ENCODE assay signal across 15 cellular contexts in the genomic region with DNA sequence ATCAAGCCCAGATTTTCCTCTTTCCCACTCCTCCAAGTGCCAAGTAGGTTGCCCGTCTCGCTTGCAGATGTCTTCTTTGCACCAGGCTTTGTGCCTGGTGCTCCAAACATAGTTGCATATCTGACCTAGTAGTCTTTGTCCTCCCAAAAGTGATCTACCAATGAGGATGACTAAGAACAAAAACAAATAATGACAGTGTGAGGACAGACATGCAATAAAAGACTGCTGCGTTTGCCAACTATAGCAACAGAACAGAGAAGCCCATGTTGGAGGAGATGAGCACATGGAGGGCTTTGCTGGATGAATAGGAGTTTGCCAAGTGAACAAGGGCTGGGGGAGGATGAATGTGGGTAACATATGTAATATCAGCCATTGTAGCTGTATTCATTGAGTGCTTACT. TPM values are rescaled to one million over a fixed set of nuclear protein-coding genes. Genes with fewer than 3 reads are reported as not detected.
DNase-seq lines count a peak whose midpoint lies in the region; ATAC-seq and TF ChIP-seq lines count a peak whose summit lies in the region.
"Had no signal": no experiment of that assay in that cellular context is flagged by ENCODE, and none has a peak within 500 bp of the region (broad histone marks: within the 10 kb centered on the region; RNA-seq: fewer than 3 reads in every experiment).

No MANE protein-coding gene starts in this region.

- H3K9me2 ChIP-seq in OCI-LY1 (ENCODE audit: low read depth, low read length), result no peaks in the 10 kb centered on the region

- H3K27me3 ChIP-seq in DND-41 (ENCODE audit: insufficient read depth, low read length, poor library complexity), result no peaks in the 10 kb centered on the region
- no peaks in the 10 kb centered on the region for H3K27me3 ChIP-seq in OCI-LY1 (ENCODE audit: insufficient read depth, low read length)
- peaks cover 0 to 23% (median 5%) of the 10 kb centered on the region in 3 donors for H3K27me3 ChIP-seq in stomach
- H3K27me3 ChIP-seq: thyroid gland had no signal

- H4K20me1 ChIP-seq in DND-41 (ENCODE audit: insufficient read depth, low read length) (peaks cover 83% of the 10 kb centered on the region), OCI-LY1 (ENCODE audit: insufficient read depth, low read length) (no peaks in the 10 kb centered on the region)

- DNase-seq in DMS153 (lab: John Stamatoyannopoulos, UW) (peak; percentile 39), DMS153 treated with DMSO at 0.1 percent for 48 hours (lab: John Stamatoyannopoulos, UW; ENCODE audit: unreplicated experiment) (no peak), DND-41 (no peak), left lobe of liver (ENCODE audit: low spot score) (no peak), stomach (no peak), NCI-H128 (lab: John Stamatoyannopoulos, UW; ENCODE audit: unreplicated experiment) (no peak)
- no peak for DNase-seq in stimulated activated CD4-positive, alpha-beta T cell treated with anti-CD3 and anti-CD28 coated beads, Interleukin-4, amount 100 ng/mL, for 1 hour
- DNase-seq: 8988T; activated T-cell treated with anti-CD3 and anti-CD28 coated beads, Interleukin-2, amount 50 U/mL, for 1 hour; central memory CD4-positive, alpha-beta T cell; mucosa of descending colon; NCI-H1694; PC-9; thyroid gland had no signal

- TF ChIP-seq EP300 in stomach (IDR thresholded peaks at IDR 0.05), result no peak

- ATAC-seq in DND-41 (ENCODE audit: insufficient read depth, low read depth) (no peak), left lobe of liver (peak; percentile 66)
- ATAC-seq: mucosa of descending colon had no signal

- H2AFZ ChIP-seq in DND-41 (ENCODE audit: low read depth, low read length) (no peak overlapping the region), OCI-LY1 (ENCODE audit: low read length) (no peak overlapping the region)
- H2AFZ ChIP-seq: PC-9 had no signal

- TF ChIP-seq CTCF in DND-41 (IDR thresholded peaks at IDR 0.05; ENCODE audit: borderline replicate concordance, extremely low read depth, low read length, poor library complexity, severe bottlenecking) (no peak), OCI-LY1 (IDR thresholded peaks at IDR 0.05; ENCODE audit: low read length) (no peak), stomach (IDR thresholded peaks at IDR 0.05) (no peak)

- H3K4me2 ChIP-seq in DND-41 (ENCODE audit: insufficient read depth, low read length) (peak overlapping the region; percentile 48), OCI-LY1 (ENCODE audit: low read length) (peak overlapping the region; percentile 68; the same call in 1 of the 2 replicates)
- H3K4me2 ChIP-seq: PC-9 had no signal

- 70 to 84% (median 83%) methylated on average over 3 of the region's 3 CpGs for WGBS in stomach, 5 donors

- TF ChIP-seq POLR2A in stomach (IDR thresholded peaks at IDR 0.05), result no peak

- H3F3A ChIP-seq in OCI-LY1 (ENCODE audit: insufficient read depth, low read length), result peaks cover 31% of the 10 kb centered on the region

- H3K9ac ChIP-seq in DND-41 (ENCODE audit: low read depth, low read length), result peak overlapping the region; percentile 38
- H3K9ac ChIP-seq in OCI-LY1 (ENCODE audit: low read length), result peak overlapping the region; percentile 66

- H3K27ac ChIP-seq in DND-41 (ENCODE audit: low read length) (peak overlapping the region; percentile 79), OCI-LY1 (ENCODE audit: low read depth, low read length, poor library complexity, severe bottlenecking) (peak overlapping the region; percentile 99), stomach (no peak overlapping the region)
- H3K27ac ChIP-seq: PC-9 had no signal

- H3K36me3 ChIP-seq in DND-41 (ENCODE audit: insufficient read depth, low read length) (peaks cover 99% of the 10 kb centered on the region), OCI-LY1 (ENCODE audit: insufficient read depth, low read length) (peaks cover 71% of the 10 kb centered on the region; the same call in 1 of the 2 replicates), stomach (no peaks in the 10 kb centered on the region)
- H3K36me3 ChIP-seq: thyroid gland had no signal

- H3K9me3 ChIP-seq in DND-41 (ENCODE audit: insufficient read depth, low read length, severe bottlenecking) (no peaks in the 10 kb centered on the region), OCI-LY1 (ENCODE audit: low read length) (no peaks in the 10 kb centered on the region), stomach (no peaks in the 10 kb centered on the region)
- H3K9me3 ChIP-seq: mucosa of descending colon, thyroid gland had no signal

- intact Hi-C loops in stomach (cut with DNase I; ENCODE audit: low total_unique reads), result no loop called here

- H3K4me1 ChIP-seq in DND-41 (ENCODE audit: insufficient read depth, low read length) (peaks cover 98% of the 10 kb centered on the region), OCI-LY1 (ENCODE audit: insufficient read depth, low read length, severe bottlenecking) (peaks cover 100% of the 10 kb centered on the region), stomach (peaks cover 0 to 10% (median 0%) of the 10 kb centered on the region in 4 donors)

- H3K79me2 ChIP-seq in DND-41 (ENCODE audit: insufficient read depth, low read length) (peaks cover 100% of the 10 kb centered on the region), OCI-LY1 (ENCODE audit: insufficient read depth, low read length) (peaks cover 20% of the 10 kb centered on the region)

- H3K4me3 ChIP-seq in DND-41 (ENCODE audit: low read depth in 1 of 2, low read length in 2 of 2) (no peak overlapping the region), OCI-LY1 (ENCODE audit: low read depth, low read length, poor library complexity, severe bottlenecking) (no peak overlapping the region), stomach (no peak overlapping the region)
- H3K4me3 ChIP-seq: mucosa of descending colon, PC-9, thyroid gland had no signal

RNA-seq across cellular contexts. Expression of a gene that starts 15.6 kb away (rescaled TPM):
- total RNA-seq in left lobe of liver, result 24.5 TPM
- 1 to 10 TPM in 4 of 5 donors, under 1 TPM in 1; 0.43 to 6.2 (median 2.7) TPM for total RNA-seq in stomach
- 1 to 10 TPM; 1.0 to 1.5 (median 1.1) TPM for polyA plus RNA-seq in stomach

Comparison
In these comparisons a context has a peak if more than half of its experiments do, and no peak if none do; other contexts are left out.
1. H3K27ac ChIP-seq: peak in DND-41 (single experiment) and OCI-LY1 (single experiment); none in stomach (0 of 5).